Comparison of ENCODE assay signal across 2 cellular contexts in the genomic region with DNA sequence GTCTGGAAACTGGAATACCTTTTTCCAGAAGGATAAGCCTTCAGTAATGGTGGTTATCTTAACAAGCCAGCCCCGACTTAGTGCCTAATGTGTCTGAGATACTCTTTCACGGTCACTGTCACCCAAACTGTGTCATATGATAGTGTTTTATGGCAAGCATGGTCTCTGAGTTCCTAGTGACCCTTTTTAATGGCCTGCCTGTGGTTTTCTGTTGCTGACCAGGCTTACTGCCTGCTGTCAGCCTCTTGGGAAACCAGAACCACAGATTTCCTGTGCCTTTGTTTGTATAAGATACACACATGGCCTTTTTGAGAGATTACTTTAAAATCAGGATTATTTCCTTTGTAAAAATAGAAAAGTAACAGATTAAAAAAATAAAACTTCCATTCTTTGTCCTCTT.
TF ChIP-seq lines count a peak whose summit lies in the region.

No MANE protein-coding gene starts in this region.

TF ChIP-seq in liver, 16 proteins besides CTCF, POLR2A, EP300 and RAD21 (continued from another document):
- TF ChIP-seq GABPA (IDR thresholded peaks at IDR 0.05 in 1 of 2, conservative IDR thresholded peaks at IDR 0.05 in 1 of 2) (no peak), SP1 (IDR thresholded peaks at IDR 0.05) (no peak)

TF ChIP-seq in HepG2, 621 proteins besides CTCF, POLR2A, EP300 and RAD21:
- TF ChIP-seq, protein P1, sequence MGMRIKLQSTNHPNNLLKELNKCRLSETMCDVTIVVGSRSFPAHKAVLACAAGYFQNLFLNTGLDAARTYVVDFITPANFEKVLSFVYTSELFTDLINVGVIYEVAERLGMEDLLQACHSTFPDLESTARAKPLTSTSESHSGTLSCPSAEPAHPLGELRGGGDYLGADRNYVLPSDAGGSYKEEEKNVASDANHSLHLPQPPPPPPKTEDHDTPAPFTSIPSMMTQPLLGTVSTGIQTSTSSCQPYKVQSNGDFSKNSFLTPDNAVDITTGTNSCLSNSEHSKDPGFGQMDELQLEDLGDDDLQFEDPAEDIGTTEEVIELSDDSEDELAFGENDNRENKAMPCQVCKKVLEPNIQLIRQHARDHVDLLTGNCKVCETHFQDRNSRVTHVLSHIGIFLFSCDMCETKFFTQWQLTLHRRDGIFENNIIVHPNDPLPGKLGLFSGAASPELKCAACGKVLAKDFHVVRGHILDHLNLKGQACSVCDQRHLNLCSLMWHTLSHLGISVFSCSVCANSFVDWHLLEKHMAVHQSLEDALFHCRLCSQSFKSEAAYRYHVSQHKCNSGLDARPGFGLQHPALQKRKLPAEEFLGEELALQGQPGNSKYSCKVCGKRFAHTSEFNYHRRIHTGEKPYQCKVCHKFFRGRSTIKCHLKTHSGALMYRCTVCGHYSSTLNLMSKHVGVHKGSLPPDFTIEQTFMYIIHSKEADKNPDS (CRISPR knock-in tag; IDR thresholded peaks at IDR 0.05) = no peak
- TF ChIP-seq HOXA9 (CRISPR knock-in tag; IDR thresholded peaks at IDR 0.05; ENCODE audit: borderline replicate concordance) (no peak), ZKSCAN8 (CRISPR knock-in tag; IDR thresholded peaks at IDR 0.05; ENCODE audit: borderline replicate concordance) (no peak), ZSCAN9 (CRISPR knock-in tag; IDR thresholded peaks at IDR 0.05; ENCODE audit: borderline replicate concordance) (no peak)
- TF ChIP-seq, protein P2, sequence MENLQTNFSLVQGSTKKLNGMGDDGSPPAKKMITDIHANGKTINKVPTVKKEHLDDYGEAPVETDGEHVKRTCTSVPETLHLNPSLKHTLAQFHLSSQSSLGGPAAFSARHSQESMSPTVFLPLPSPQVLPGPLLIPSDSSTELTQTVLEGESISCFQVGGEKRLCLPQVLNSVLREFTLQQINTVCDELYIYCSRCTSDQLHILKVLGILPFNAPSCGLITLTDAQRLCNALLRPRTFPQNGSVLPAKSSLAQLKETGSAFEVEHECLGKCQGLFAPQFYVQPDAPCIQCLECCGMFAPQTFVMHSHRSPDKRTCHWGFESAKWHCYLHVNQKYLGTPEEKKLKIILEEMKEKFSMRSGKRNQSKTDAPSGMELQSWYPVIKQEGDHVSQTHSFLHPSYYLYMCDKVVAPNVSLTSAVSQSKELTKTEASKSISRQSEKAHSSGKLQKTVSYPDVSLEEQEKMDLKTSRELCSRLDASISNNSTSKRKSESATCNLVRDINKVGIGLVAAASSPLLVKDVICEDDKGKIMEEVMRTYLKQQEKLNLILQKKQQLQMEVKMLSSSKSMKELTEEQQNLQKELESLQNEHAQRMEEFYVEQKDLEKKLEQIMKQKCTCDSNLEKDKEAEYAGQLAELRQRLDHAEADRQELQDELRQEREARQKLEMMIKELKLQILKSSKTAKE (CRISPR knock-in tag; IDR thresholded peaks at IDR 0.05; ENCODE audit: borderline replicate concordance) = no peak
- TF ChIP-seq, protein P3, sequence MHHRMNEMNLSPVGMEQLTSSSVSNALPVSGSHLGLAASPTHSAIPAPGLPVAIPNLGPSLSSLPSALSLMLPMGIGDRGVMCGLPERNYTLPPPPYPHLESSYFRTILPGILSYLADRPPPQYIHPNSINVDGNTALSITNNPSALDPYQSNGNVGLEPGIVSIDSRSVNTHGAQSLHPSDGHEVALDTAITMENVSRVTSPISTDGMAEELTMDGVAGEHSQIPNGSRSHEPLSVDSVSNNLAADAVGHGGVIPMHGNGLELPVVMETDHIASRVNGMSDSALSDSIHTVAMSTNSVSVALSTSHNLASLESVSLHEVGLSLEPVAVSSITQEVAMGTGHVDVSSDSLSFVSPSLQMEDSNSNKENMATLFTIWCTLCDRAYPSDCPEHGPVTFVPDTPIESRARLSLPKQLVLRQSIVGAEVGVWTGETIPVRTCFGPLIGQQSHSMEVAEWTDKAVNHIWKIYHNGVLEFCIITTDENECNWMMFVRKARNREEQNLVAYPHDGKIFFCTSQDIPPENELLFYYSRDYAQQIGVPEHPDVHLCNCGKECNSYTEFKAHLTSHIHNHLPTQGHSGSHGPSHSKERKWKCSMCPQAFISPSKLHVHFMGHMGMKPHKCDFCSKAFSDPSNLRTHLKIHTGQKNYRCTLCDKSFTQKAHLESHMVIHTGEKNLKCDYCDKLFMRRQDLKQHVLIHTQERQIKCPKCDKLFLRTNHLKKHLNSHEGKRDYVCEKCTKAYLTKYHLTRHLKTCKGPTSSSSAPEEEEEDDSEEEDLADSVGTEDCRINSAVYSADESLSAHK (CRISPR knock-in tag; IDR thresholded peaks at IDR 0.05; ENCODE audit: borderline replicate concordance) = no peak
